ENCODE assay signal across 6 cellular contexts in the genomic region with DNA sequence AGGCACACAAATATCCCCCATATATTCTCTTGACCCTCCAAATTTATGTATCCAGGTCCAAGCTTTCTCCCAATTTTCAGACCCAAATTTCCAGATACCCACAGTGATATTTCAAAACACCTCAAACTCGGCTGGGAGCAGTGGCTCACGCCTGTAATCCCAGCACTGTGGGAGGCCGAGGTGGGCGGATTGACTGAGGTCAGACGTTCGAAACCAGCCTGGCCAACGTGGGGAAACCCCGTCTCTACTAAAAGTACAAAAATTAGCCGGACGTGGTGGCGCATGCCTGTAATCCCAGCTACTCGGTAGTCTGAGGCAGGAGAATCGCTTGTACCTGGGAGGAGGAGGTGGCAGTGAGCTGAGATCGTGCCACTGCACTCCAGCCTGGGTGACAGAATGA. TPM values are rescaled to one million over a fixed set of nuclear protein-coding genes. Genes with fewer than 3 reads are reported as not detected.
DNase-seq lines count a peak whose midpoint lies in the region; ATAC-seq and TF ChIP-seq lines count a peak whose summit lies in the region.
"Not testable (repeated sequence)": the region's sequence is repeated elsewhere in the genome, so short reads cannot be mapped to it uniquely, and the experiment has no call there.

No MANE protein-coding gene starts in this region.

- not testable (repeated sequence) for H3K9me3 Mint-ChIP-seq in CD4-positive, alpha-beta T cell; activated CD8-positive, alpha-beta T cell treated with anti-CD3 and anti-CD28 coated beads for 36 hours

- not testable (repeated sequence) for H3K27me3 ChIP-seq in CD4-positive, alpha-beta T cell (ENCODE audit: control insufficient read depth, insufficient read depth, low read length); MM.1S (replicated peaks; ENCODE audit: insufficient read depth, low read length); mammary epithelial cell (ENCODE audit: insufficient read depth, low read length)

- not testable (repeated sequence) for ATAC-seq in CD4-positive, alpha-beta T cell (ENCODE audit: poor library complexity); activated CD8-positive, alpha-beta T cell treated with anti-CD3 and anti-CD28 coated beads for 36 hours; left lobe of liver

- not testable (repeated sequence) for H3K36me3 ChIP-seq in MM.1S (replicated peaks; ENCODE audit: insufficient read depth, low read length); mammary epithelial cell (ENCODE audit: insufficient read depth, low read length)

- intact Hi-C loops in CD4-positive, alpha-beta T cell (cut with DNase I, micrococcal nuclease): loop anchor here in 1 of 2 experiments (5.0 kb wide), 1 partner anchor 318 kb away; no protein-coding TSS in a partner anchor
- intact Hi-C loops in activated CD8-positive, alpha-beta T cell treated with anti-CD3 and anti-CD28 coated beads for 36 hours (cut with micrococcal nuclease); mammary epithelial cell (cut with micrococcal nuclease): not testable (repeated sequence)

- not testable (repeated sequence) for H2AFZ ChIP-seq in MM.1S (ENCODE audit: low read length)
- H2AFZ ChIP-seq in mammary epithelial cell (ENCODE audit: low read depth, low read length): peak overlapping the region; percentile 96

- peak overlapping the region; percentile 61; the same call in 1 of the 2 replicates for H3K9ac ChIP-seq in MM.1S (ENCODE audit: low read length)
- H3K9ac ChIP-seq in mammary epithelial cell (ENCODE audit: insufficient read depth, low read length): peak overlapping the region; percentile 84

- H3K79me2 ChIP-seq in MM.1S (ENCODE audit: low read length); mammary epithelial cell (ENCODE audit: insufficient read depth, low read length): not testable (repeated sequence)

- not testable (repeated sequence) for H3K27ac ChIP-seq in CD4-positive, alpha-beta T cell (ENCODE audit: low read depth, low read length)
- H3K27ac ChIP-seq in MM.1S (ENCODE audit: low read length) (peak overlapping the region; percentile 2; the same call in 1 of the 2 replicates), mammary epithelial cell (ENCODE audit: insufficient read depth, low read depth, low read length) (peak overlapping the region; percentile 49)

- not testable (repeated sequence) for H3K27ac Mint-ChIP-seq in CD4-positive, alpha-beta T cell; activated CD8-positive, alpha-beta T cell treated with anti-CD3 and anti-CD28 coated beads for 36 hours

- CTCF ChIA-PET in CD4-positive, alpha-beta T cell (lab: Charles Lee): interaction anchor here (1.0 to 1.1 kb wide), 2 partner anchors 41 to 281 kb away, joined by 3 to 4 read pairs; no protein-coding TSS in a partner anchor
- CTCF ChIA-PET in activated CD8-positive, alpha-beta T cell treated with anti-CD3 and anti-CD28 coated beads for 36 hours (lab: Charles Lee): interaction anchor here (1.5 to 11.3 kb wide), 3 partner anchors 80 to 186 kb away, joined by 3 to 191 read pairs (median 32); no protein-coding TSS in a partner anchor
- CTCF ChIA-PET in mammary epithelial cell (lab: Charles Lee; ENCODE audit: low non-redundant PET): not testable (repeated sequence)

- not testable (repeated sequence) for TF ChIP-seq CTCF in CD4-positive, alpha-beta T cell (IDR thresholded peaks at IDR 0.05); MM.1S (IDR thresholded peaks at IDR 0.05; ENCODE audit: low read length); activated CD8-positive, alpha-beta T cell treated with anti-CD3 and anti-CD28 coated beads for 36 hours (IDR thresholded peaks at IDR 0.05); mammary epithelial cell (conservative IDR thresholded peaks at IDR 0.05 in 1 of 2, IDR thresholded peaks at IDR 0.05 in 1 of 2; ENCODE audit: extremely low read depth in 1 of 2, insufficient read depth in 1 of 2, low read depth in 1 of 2, low read length in 2 of 2)

- H3K4me3 Mint-ChIP-seq in CD4-positive, alpha-beta T cell: peak overlapping the region; percentile 62
- H3K4me3 Mint-ChIP-seq in activated CD8-positive, alpha-beta T cell treated with anti-CD3 and anti-CD28 coated beads for 36 hours: not testable (repeated sequence)

- H3K4me1 ChIP-seq in MM.1S (ENCODE audit: low read length); mammary epithelial cell (ENCODE audit: insufficient read depth, low read length): not testable (repeated sequence)

- H4K20me1 ChIP-seq in MM.1S (ENCODE audit: insufficient read depth, low read length); mammary epithelial cell (ENCODE audit: insufficient read depth, low read length): not testable (repeated sequence)

- not testable (repeated sequence) for H3K4me1 Mint-ChIP-seq in CD4-positive, alpha-beta T cell (ENCODE audit: low read depth)
- peaks cover 11% of the 10 kb centered on the region for H3K4me1 Mint-ChIP-seq in activated CD8-positive, alpha-beta T cell treated with anti-CD3 and anti-CD28 coated beads for 36 hours (ENCODE audit: low read depth)

- in situ Hi-C loops in mammary epithelial cell (cut with MboI; ENCODE audit: low sequenced_read_pairs in 2 of 2): loop anchor here in 1 of 2 donors (25.0 kb wide), 1 partner anchor 702 kb away; a partner anchor contains a TSS

- not testable (repeated sequence) for H3K36me3 Mint-ChIP-seq in CD4-positive, alpha-beta T cell (ENCODE audit: low read depth); activated CD8-positive, alpha-beta T cell treated with anti-CD3 and anti-CD28 coated beads for 36 hours (ENCODE audit: low read depth)

- POLR2A ChIA-PET in CD4-positive, alpha-beta T cell (lab: Charles Lee): interaction anchor here (4.8 to 6.2 kb wide), 3 partner anchors 150 to 478 kb away, joined by 29 to 76 read pairs (median 48); a partner anchor contains a TSS
- POLR2A ChIA-PET in activated CD8-positive, alpha-beta T cell treated with anti-CD3 and anti-CD28 coated beads for 36 hours (lab: Charles Lee): interaction anchor here (0.5 to 4.8 kb wide), 3 partner anchors 29 to 186 kb away, joined by 3 to 23 read pairs (median 5); a partner anchor contains a TSS

- not testable (repeated sequence) for H3K27me3 Mint-ChIP-seq in CD4-positive, alpha-beta T cell; activated CD8-positive, alpha-beta T cell treated with anti-CD3 and anti-CD28 coated beads for 36 hours

- H3K4me2 ChIP-seq in MM.1S (ENCODE audit: low read depth, low read length) (peak overlapping the region; percentile 88; the same call in 1 of the 2 replicates), mammary epithelial cell (ENCODE audit: insufficient read depth, low read depth, low read length) (peak overlapping the region; percentile 92)

- dilution Hi-C loops in mammary epithelial cell (cut with HindIII; ENCODE audit: low sequenced_read_pairs): not testable (repeated sequence)

- not testable (repeated sequence) for BruUV-seq in mammary epithelial cell (replicated peaks; lab: Mats Ljungman, UMichigan)

- H3K9me2 ChIP-seq in MM.1S (replicated peaks; ENCODE audit: insufficient read depth, low read length): not testable (repeated sequence)

- DNase-seq in CD4-positive, alpha-beta T cell: not testable (repeated sequence)
- peak; percentile 37 for DNase-seq in MM.1S
- DNase-seq in activated CD8-positive, alpha-beta T cell treated with anti-CD3 and anti-CD28 coated beads for 36 hours: peak; percentile 66
- DNase-seq in mammary epithelial cell: peak; percentile 39
- peak; percentile 45 for DNase-seq in left lobe of liver (ENCODE audit: low spot score)
- peak; percentile 62 to 63 for DNase-seq in stimulated activated CD4-positive, alpha-beta T cell treated with anti-CD3 and anti-CD28 coated beads, Interleukin-2, amount 100 ng/mL, for 24 hours

- 8% methylated on average over 11 of the region's 14 CpGs for WGBS in mammary epithelial cell (ENCODE audit: low coverage, missing lambda C conversion rate)

- H3F3A ChIP-seq in MM.1S (ENCODE audit: insufficient read depth, low read length): peaks cover 11% of the 10 kb centered on the region

- H3K4me3 ChIP-seq in MM.1S (ENCODE audit: low read length) (peak overlapping the region; percentile 85), mammary epithelial cell (replicated peaks in 1 of 3; ENCODE audit: insufficient read depth in 1 of 3, low read depth in 2 of 3, low read length in 3 of 3) (peak overlapping the region; percentile 72 to 92 (median 83))

- H3K9me3 ChIP-seq in CD4-positive, alpha-beta T cell (ENCODE audit: control insufficient read depth, low read length); MM.1S (replicated peaks; ENCODE audit: insufficient read depth, low read length); mammary epithelial cell (replicated peaks; ENCODE audit: insufficient read depth, low read length): not testable (repeated sequence)

RNA-seq across cellular contexts. Expression of a gene that starts 1.6 kb away (rescaled TPM):
- 1 to 10 TPM; 2.8 to 3.4 TPM for total RNA-seq in CD4-positive, alpha-beta T cell
- 1 to 10 TPM; 2.9 to 3.7 TPM for total RNA-seq in activated CD8-positive, alpha-beta T cell treated with anti-CD3 and anti-CD28 coated beads for 36 hours
- 1 to 10 TPM; 3.8 to 4.5 TPM for total RNA-seq in mammary epithelial cell
- polyA plus RNA-seq in mammary epithelial cell: 2.4 TPM
- 1.9 TPM for polyA minus RNA-seq in mammary epithelial cell
- 7.0 TPM for total RNA-seq in left lobe of liver

RNA-seq across cellular contexts. Expression of a gene that starts 10.5 kb away (rescaled TPM):
- under 1 TPM; 0.42 to 0.58 TPM for total RNA-seq in CD4-positive, alpha-beta T cell
- 1 to 10 TPM; 5.6 to 7.1 TPM for total RNA-seq in activated CD8-positive, alpha-beta T cell treated with anti-CD3 and anti-CD28 coated beads for 36 hours
- 1 to 10 TPM; 1.0 to 5.1 TPM for total RNA-seq in mammary epithelial cell
- 3.1 TPM for polyA plus RNA-seq in mammary epithelial cell
- 10.5 TPM for polyA minus RNA-seq in mammary epithelial cell
- total RNA-seq in left lobe of liver: 2.1 TPM

RNA-seq across cellular contexts. Expression of a gene that starts 10.7 kb away (rescaled TPM):
- under 1 TPM; 0.27 to 0.81 TPM for total RNA-seq in CD4-positive, alpha-beta T cell
- total RNA-seq in activated CD8-positive, alpha-beta T cell treated with anti-CD3 and anti-CD28 coated beads for 36 hours: 1 to 10 TPM; 8.4 to 10.0 TPM
- total RNA-seq in mammary epithelial cell: 10 to 100 TPM in 1 of 2 donors, 1 to 10 TPM in 1; 4.3 to 10.4 TPM
- polyA plus RNA-seq in mammary epithelial cell: 9.4 TPM
- 14.1 TPM for polyA minus RNA-seq in mammary epithelial cell
- 32.3 TPM for total RNA-seq in left lobe of liver

RNA-seq across cellular contexts. Expression of a gene that starts 32.3 kb away (rescaled TPM):
- total RNA-seq in CD4-positive, alpha-beta T cell: 10 to 100 TPM; 18.1 to 24.1 TPM
- total RNA-seq in activated CD8-positive, alpha-beta T cell treated with anti-CD3 and anti-CD28 coated beads for 36 hours: 100 to 1,000 TPM; 547 to 553 TPM
- total RNA-seq in mammary epithelial cell (100 to 1,000 TPM; 273 to 406 TPM), left lobe of liver (320 TPM)
- polyA plus RNA-seq in mammary epithelial cell: 674 TPM
- 272 TPM for polyA minus RNA-seq in mammary epithelial cell
